Comparison of ENCODE assay signal across 8 cellular contexts in the genomic region with DNA sequence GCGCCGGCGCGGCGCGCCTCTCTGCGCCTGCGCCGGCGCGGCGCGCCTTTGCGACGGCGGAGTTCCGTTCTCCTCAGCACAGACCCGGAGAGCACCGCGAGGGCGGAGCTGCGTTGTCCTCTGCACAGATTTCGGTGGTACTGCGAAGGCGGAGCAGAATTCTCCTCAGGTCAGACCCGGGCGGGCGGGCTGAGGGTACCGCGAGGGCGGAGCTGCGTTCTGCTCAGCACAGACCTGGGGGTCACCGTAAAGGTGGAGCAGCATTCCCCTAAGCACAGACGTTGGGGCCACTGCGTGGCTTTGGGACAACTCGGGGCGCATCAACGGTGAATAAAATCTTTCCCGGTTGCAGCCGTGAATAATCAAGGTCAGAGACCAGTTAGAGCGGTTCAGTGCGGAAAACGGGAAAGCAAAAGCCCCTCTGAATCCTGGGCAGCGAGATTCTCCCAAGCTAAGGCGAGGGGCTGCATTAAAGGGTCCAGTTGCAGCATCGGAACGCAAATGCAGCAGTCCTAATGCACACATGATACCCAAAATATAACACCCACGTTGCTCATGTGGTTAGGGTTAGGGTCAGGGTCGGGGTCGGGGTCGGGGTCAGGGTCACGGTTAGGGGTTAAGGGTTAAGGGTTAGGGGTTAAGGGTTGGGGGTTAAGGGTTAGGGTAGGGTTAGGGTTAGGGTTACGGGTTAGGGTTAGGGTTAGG.
A peak's percentile ranks its signal among the peaks of the same experiment; 100 is the strongest.
DNase-seq lines count a peak whose midpoint lies in the region; ATAC-seq and TF ChIP-seq lines count a peak whose summit lies in the region.
"Not testable (repeated sequence)": the region's sequence is repeated elsewhere in the genome, so short reads cannot be mapped to it uniquely, and the experiment has no call there.

No MANE protein-coding gene starts in this region.

- H2AFZ ChIP-seq in IMR-90 (replicated peaks; ENCODE audit: low read length, poor library complexity), result not testable (repeated sequence)

- H3K9me3 Mint-ChIP-seq in Calu3 (ENCODE audit: low read depth, unreplicated experiment); chondrocyte (ENCODE audit: low read depth); natural killer cell; stimulated activated naive B cell treated with anti-CD40 and anti-IgM and Interleukin-4, amounts not matched to agents 10 μg/mL and 1 μg/mL and 100 μg/mL, for 72 hours: not testable (repeated sequence)

- TF ChIP-seq POLR2A in IMR-90 (IDR thresholded peaks at IDR 0.05; ENCODE audit: low read depth, low read length), result not testable (repeated sequence)

- H3K4me3 ChIP-seq in IMR-90 (ENCODE audit: insufficient read depth, low read depth, low read length); left ventricle myocardium inferior: not testable (repeated sequence)

- in situ Hi-C loops in IMR-90 (cut with MboI; ENCODE audit: low sequenced_read_pairs), result not testable (repeated sequence)

- not testable (repeated sequence) for H3K4me2 ChIP-seq in IMR-90 (ENCODE audit: low read depth, low read length)

- H2BK120ac ChIP-seq in IMR-90 (ENCODE audit: low read depth, low read length), result not testable (repeated sequence)

- BruUV-seq in Calu3 (replicated peaks; lab: Mats Ljungman, UMichigan); IMR-90 (replicated peaks; lab: Mats Ljungman, UMichigan): not testable (repeated sequence)

- H2AK5ac ChIP-seq in IMR-90 (ENCODE audit: low read depth, low read length), result not testable (repeated sequence)

- 80% methylated on average over 13 of the region's 53 CpGs; no CpG with 5 or more reads in 1 of the 2 experiments for WGBS in IMR-90 (ENCODE audit: extremely low coverage in 2 of 2, insufficient read length in 1 of 2), 2 experiments

- H4K5ac ChIP-seq in IMR-90 (ENCODE audit: low read depth, low read length), result not testable (repeated sequence)

- POLR2A ChIA-PET in IMR-90 (lab: Charles Lee; ENCODE audit: unreplicated experiment), result not testable (repeated sequence)

- not testable (repeated sequence) for H3K4me1 ChIP-seq in IMR-90 (ENCODE audit: control insufficient read depth, insufficient read depth, low read length); left ventricle myocardium inferior

- intact Hi-C loops in Calu3 (cut with micrococcal nuclease; ENCODE audit: unreplicated experiment); IMR-90 (cut with micrococcal nuclease); left ventricle myocardium inferior (cut with micrococcal nuclease); natural killer cell (cut with micrococcal nuclease): not testable (repeated sequence)

- ATAC-seq in IMR-90 (ENCODE audit: low read depth), result peak; percentile 48; the same call in 1 of the 2 replicates
- peak; percentile 40; the same call in 2 of the 3 replicates for ATAC-seq in SK-N-SH treated with all-trans-retinoic acid at 6 μM for 48 hours
- ATAC-seq in natural killer cell, result peak; percentile 31 to 61 (median 35)
- ATAC-seq in stimulated activated naive B cell treated with anti-CD40 and anti-IgM and Interleukin-4, amounts not matched to agents 10 μg/mL and 1 μg/mL and 100 μg/mL, for 72 hours (replicated peaks), result peak; percentile 27 to 38

- H3K9me1 ChIP-seq in IMR-90 (ENCODE audit: insufficient read depth, low read length), result not testable (repeated sequence)

- H4K20me1 ChIP-seq in IMR-90 (ENCODE audit: insufficient read depth, low read length), result not testable (repeated sequence)

- H3K9ac ChIP-seq in IMR-90 (ENCODE audit: low read depth, low read length), result not testable (repeated sequence)

- H3K56ac ChIP-seq in IMR-90 (ENCODE audit: extremely low read depth, insufficient read depth, low read length), result not testable (repeated sequence)

- not testable (repeated sequence) for H2BK5ac ChIP-seq in IMR-90 (ENCODE audit: low read depth, low read length, poor library complexity, severe bottlenecking)

- not testable (repeated sequence) for H3K4me1 Mint-ChIP-seq in Calu3 (ENCODE audit: low read depth, unreplicated experiment); chondrocyte (ENCODE audit: low read depth); natural killer cell; stimulated activated naive B cell treated with anti-CD40 and anti-IgM and Interleukin-4, amounts not matched to agents 10 μg/mL and 1 μg/mL and 100 μg/mL, for 72 hours

- H3K36me3 ChIP-seq in IMR-90 (ENCODE audit: control insufficient read depth, insufficient read depth, low read length); left ventricle myocardium inferior: not testable (repeated sequence)

- TF ChIP-seq RAD21 in IMR-90 (IDR thresholded peaks at IDR 0.05; ENCODE audit: low read length), result not testable (repeated sequence)

- not testable (repeated sequence) for H3K18ac ChIP-seq in IMR-90 (ENCODE audit: low read depth, low read length)

- H2BK15ac ChIP-seq in IMR-90 (ENCODE audit: low read depth, low read length), result not testable (repeated sequence)

- not testable (repeated sequence) for H3K4me3 Mint-ChIP-seq in Calu3 (ENCODE audit: low read depth, unreplicated experiment); chondrocyte (ENCODE audit: unreplicated experiment); natural killer cell; stimulated activated naive B cell treated with anti-CD40 and anti-IgM and Interleukin-4, amounts not matched to agents 10 μg/mL and 1 μg/mL and 100 μg/mL, for 72 hours

- not testable (repeated sequence) for H3K27ac Mint-ChIP-seq in Calu3 (ENCODE audit: unreplicated experiment); chondrocyte (ENCODE audit: unreplicated experiment); natural killer cell; stimulated activated naive B cell treated with anti-CD40 and anti-IgM and Interleukin-4, amounts not matched to agents 10 μg/mL and 1 μg/mL and 100 μg/mL, for 72 hours

- not testable (repeated sequence) for H3K14ac ChIP-seq in IMR-90 (replicated peaks; ENCODE audit: low read depth, low read length)

- H3K27ac ChIP-seq in IMR-90 (ENCODE audit: insufficient read depth, low read length); left ventricle myocardium inferior (replicated peaks): not testable (repeated sequence)

- H3K23ac ChIP-seq in IMR-90 (ENCODE audit: low read depth, low read length), result not testable (repeated sequence)

- not testable (repeated sequence) for H3K36me3 Mint-ChIP-seq in Calu3 (ENCODE audit: insufficient read depth, unreplicated experiment); chondrocyte (ENCODE audit: low read depth); natural killer cell; stimulated activated naive B cell treated with anti-CD40 and anti-IgM and Interleukin-4, amounts not matched to agents 10 μg/mL and 1 μg/mL and 100 μg/mL, for 72 hours

- not testable (repeated sequence) for H3K27me3 ChIP-seq in IMR-90 (ENCODE audit: control insufficient read depth, insufficient read depth, low read length); left ventricle myocardium inferior (ENCODE audit: low read depth)

- CTCF ChIA-PET in Calu3 (lab: Charles Lee); IMR-90 (lab: Yijun Ruan, JAX): not testable (repeated sequence)

- H3K4ac ChIP-seq in IMR-90 (ENCODE audit: low read depth, low read length), result not testable (repeated sequence)

- H2BK20ac ChIP-seq in IMR-90 (ENCODE audit: low read depth, low read length), result not testable (repeated sequence)

- H2AK9ac ChIP-seq in IMR-90 (replicated peaks; ENCODE audit: low read depth, low read length, poor library complexity), result not testable (repeated sequence)

- H4K91ac ChIP-seq in IMR-90 (ENCODE audit: insufficient read depth, low read depth, low read length), result not testable (repeated sequence)

- TF ChIP-seq CTCF in Calu3 (IDR thresholded peaks at IDR 0.05; ENCODE audit: unreplicated experiment); IMR-90 (conservative IDR thresholded peaks at IDR 0.05; ENCODE audit: low read depth, low read length); chondrocyte (IDR thresholded peaks at IDR 0.05); left ventricle myocardium inferior (IDR thresholded peaks at IDR 0.05; ENCODE audit: borderline replicate concordance); natural killer cell (IDR thresholded peaks at IDR 0.05): not testable (repeated sequence)

- not testable (repeated sequence) for H3K9me3 ChIP-seq in IMR-90 (ENCODE audit: control insufficient read depth, insufficient read depth, low read length); left ventricle myocardium inferior (replicated peaks)

- H3K27me3 Mint-ChIP-seq in Calu3 (ENCODE audit: unreplicated experiment); chondrocyte (ENCODE audit: low read depth); natural killer cell (ENCODE audit: low read depth in 2 of 2); stimulated activated naive B cell treated with anti-CD40 and anti-IgM and Interleukin-4, amounts not matched to agents 10 μg/mL and 1 μg/mL and 100 μg/mL, for 72 hours: not testable (repeated sequence)

- dilution Hi-C loops in IMR-90 (cut with HindIII; ENCODE audit: low sequenced_read_pairs, unreplicated experiment), result not testable (repeated sequence)

- H4K8ac ChIP-seq in IMR-90 (ENCODE audit: low read depth in 2 of 2, low read length in 2 of 2), result not testable (repeated sequence)

- not testable (repeated sequence) for H3K79me1 ChIP-seq in IMR-90 (ENCODE audit: low read depth in 1 of 2, low read length in 2 of 2)

- DNase-seq in Calu3 (peak; percentile 49), activated T-cell treated with anti-CD3 and anti-CD28 coated beads for 1 hour (ENCODE audit: low read depth) (peak; percentile 11), chondrocyte (ENCODE audit: low spot score) (peak; percentile 41), left ventricle myocardium inferior (peak; percentile 19), natural killer cell (peak; percentile 32)
- DNase-seq in IMR-90, result not testable (repeated sequence)
- peak; percentile 29 for DNase-seq in stimulated activated naive B cell treated with anti-CD40 and anti-IgM and Interleukin-4, amounts not matched to agents 10 μg/mL and 1 μg/mL and 100 μg/mL, for 72 hours
